8 cellular contexts compared by ENCODE assay signal in the genomic region with DNA sequence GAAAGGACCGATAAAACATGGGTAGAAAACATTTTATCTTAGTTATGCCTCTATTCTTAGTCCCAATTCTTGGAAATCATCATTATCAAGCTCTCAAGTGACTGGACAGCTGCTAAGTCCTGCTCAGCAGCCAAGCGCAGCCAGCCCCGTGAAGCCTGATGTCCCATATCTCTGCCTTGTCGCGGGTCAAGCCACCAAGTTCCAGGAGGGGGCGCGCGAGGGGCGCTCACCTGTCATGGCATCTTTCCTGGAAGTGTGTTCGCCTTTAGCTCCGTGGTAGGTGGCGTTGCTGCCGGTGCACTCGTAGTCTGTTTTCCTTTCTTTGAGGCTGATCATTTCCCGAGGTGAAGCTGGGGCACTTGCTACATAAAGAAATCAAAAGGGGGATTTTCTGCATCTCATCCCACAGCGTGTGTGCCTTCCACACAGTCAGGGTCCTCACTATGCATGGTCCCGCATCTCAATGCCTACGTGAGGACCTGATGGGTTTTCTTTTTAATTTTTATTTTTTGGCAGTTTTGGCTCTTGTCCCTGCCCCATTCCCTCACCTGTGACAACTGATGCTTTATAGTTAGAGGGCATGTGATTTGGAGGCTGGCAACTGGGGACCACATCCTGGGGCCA.
A peak's percentile ranks its signal among the peaks of the same experiment; 100 is the strongest.
DNase-seq lines count a peak whose midpoint lies in the region; ATAC-seq and TF ChIP-seq lines count a peak whose summit lies in the region.

No MANE protein-coding gene starts in this region.

- POLR2A ChIA-PET in T-cell (lab: Charles Lee) = interaction anchor here in 1 of 2 donors (0.6 kb wide), 1 partner anchor 502 kb away, joined by 3 read pairs; no protein-coding TSS in a partner anchor

- H3K9me3 ChIP-seq in ascending aorta = no peaks in the 10 kb centered on the region

- no peak overlapping the region for H3K27ac ChIP-seq in ascending aorta

- intact Hi-C loops in ascending aorta (cut with DNase I) = no loop called here

- no peak overlapping the region for H3K4me3 ChIP-seq in ascending aorta

- peak; percentile 93 for ATAC-seq in GM21529 (IDR thresholded peaks at IDR 0.05; ENCODE audit: unreplicated experiment)
- peak; percentile 69 to 73 (median 72) for ATAC-seq in T-cell (replicated peaks in 1 of 4)

- H3K4me1 ChIP-seq in ascending aorta = no peaks in the 10 kb centered on the region

- DNase-seq in ELF-1 (ENCODE audit: low read depth, low spot score) = peak; percentile 92
- peak; percentile 73 for DNase-seq in HuH-7 (ENCODE audit: low spot score)
- DNase-seq in T-cell = peak in 33 of 34 experiments; percentile 8 to 61 (median 41)
- DNase-seq in ascending aorta (ENCODE audit: low spot score in 2 of 2) = no peak
- DNase-seq in islet precursor cell = peak; percentile 93
- peak; percentile 69 for DNase-seq in stimulated activated CD4-positive, alpha-beta T cell treated with anti-CD3 and anti-CD28 coated beads, Interleukin-4, amount 100 ng/mL, for 1 hour
- DNase-seq in NCI-H510A treated with DMSO at 0.1 percent for 48 hours (lab: John Stamatoyannopoulos, UW) = no peak

- no peaks in the 10 kb centered on the region for H3K36me3 ChIP-seq in ascending aorta

- H3K4me3 Mint-ChIP-seq in T-cell = peak overlapping the region; percentile 21 to 49 (median 39)

- CTCF ChIA-PET in T-cell (lab: Charles Lee) = interaction anchor here (0.6 to 1.3 kb wide), 5 partner anchors 13 to 1034 kb away, joined by 3 to 7 read pairs (median 5); no protein-coding TSS in a partner anchor

- peaks cover 9 to 12% (median 10%) of the 10 kb centered on the region in 3 donors for H3K4me1 Mint-ChIP-seq in T-cell

- H3K27ac Mint-ChIP-seq in T-cell = no peak overlapping the region

- H3K27me3 ChIP-seq in ascending aorta = no peaks in the 10 kb centered on the region

- H3K27me3 Mint-ChIP-seq in T-cell = peaks cover 13 to 17% of the 10 kb centered on the region in 2 donors

- H3K36me3 Mint-ChIP-seq in T-cell = no peaks in the 10 kb centered on the region

- no peaks in the 10 kb centered on the region for H3K9me3 Mint-ChIP-seq in T-cell

- TF ChIP-seq CTCF in ascending aorta (IDR thresholded peaks at IDR 0.05) = peak in 2 of 3 experiments; percentile 19 to 44

Comparison
In these comparisons a context has a peak if more than half of its experiments do, and no peak if none do; other contexts are left out.
1. DNase-seq: peak in ELF-1 (single experiment), HuH-7 (single experiment), T-cell (33 of 34), islet precursor cell (single experiment) and stimulated activated CD4-positive, alpha-beta T cell treated with anti-CD3 and anti-CD28 coated beads, Interleukin-4, amount 100 ng/mL, for 1 hour (single experiment); none in ascending aorta (0 of 2) and NCI-H510A treated with DMSO at 0.1 percent for 48 hours (single experiment).